In the genomic region with DNA sequence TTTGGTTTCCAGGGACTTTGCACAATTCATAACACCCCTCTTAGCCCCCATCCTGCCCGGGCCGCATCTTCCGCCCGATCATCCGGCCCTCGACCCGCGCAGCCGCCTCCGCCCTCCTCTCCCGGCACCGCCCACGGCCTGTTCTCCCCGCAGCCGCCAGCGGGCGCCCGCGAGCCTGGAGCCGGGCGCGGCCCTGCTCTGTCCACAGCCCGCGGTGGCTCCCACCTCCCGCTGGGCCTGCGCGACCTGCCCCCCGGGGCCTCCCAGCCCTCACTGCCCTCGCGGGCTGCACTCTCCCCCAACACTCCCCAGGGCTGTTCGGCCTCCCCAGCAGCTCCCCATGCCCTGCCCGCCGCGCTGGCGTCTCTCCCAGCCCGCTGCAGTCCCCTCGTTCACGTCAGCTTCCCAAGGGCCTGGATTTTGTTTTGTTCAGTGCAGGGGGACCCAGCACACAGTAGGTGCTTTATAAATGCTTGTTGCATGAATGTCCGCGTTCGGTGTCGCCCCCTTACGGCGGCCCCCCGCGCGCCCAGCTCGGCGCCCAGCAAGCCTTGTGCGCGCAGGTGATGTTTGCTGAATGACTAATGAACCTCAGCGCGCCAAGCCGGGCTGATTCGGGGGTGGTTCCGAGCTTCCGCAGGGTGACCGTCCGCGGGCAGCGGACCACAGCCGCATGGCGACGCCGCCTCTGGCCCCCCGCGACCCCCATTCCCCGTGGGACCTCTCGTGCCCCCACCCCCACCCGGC, we compare ENCODE assay signal across 8 cellular contexts. TPM values are rescaled to one million over a fixed set of nuclear protein-coding genes. Genes with fewer than 3 reads are reported as not detected.
DNase-seq lines count a peak whose midpoint lies in the region; ATAC-seq and TF ChIP-seq lines count a peak whose summit lies in the region.

No MANE protein-coding gene starts in this region.

- H3K9me3 ChIP-seq in osteoblast (ENCODE audit: low read depth, low read length) (no peaks in the 10 kb centered on the region), thymus (ENCODE audit: control insufficient read depth) (no peaks in the 10 kb centered on the region)

- H3K79me2 ChIP-seq in ACC112 (ENCODE audit: control insufficient read depth, insufficient read depth, low read length, unreplicated experiment) (peaks cover 11% of the 10 kb centered on the region), osteoblast (ENCODE audit: insufficient read depth, low read length) (peaks cover 17% of the 10 kb centered on the region)

- H3K4me3 ChIP-seq in ACC112 (ENCODE audit: low read depth, low read length), result peak overlapping the region; percentile 29; the same call in 1 of the 2 replicates
- peak overlapping the region; percentile 33 for H3K4me3 ChIP-seq in osteoblast (ENCODE audit: insufficient read depth, low read length)
- peak overlapping the region; percentile 48 for H3K4me3 ChIP-seq in thymus (ENCODE audit: low read length)

- H3K27me3 ChIP-seq in ACC112 (ENCODE audit: insufficient read depth, low read length) (peaks cover 31% of the 10 kb centered on the region), osteoblast (ENCODE audit: insufficient read depth, low read length) (peaks cover 45% of the 10 kb centered on the region), thymus (ENCODE audit: control insufficient read depth, insufficient read depth) (peaks cover 53% of the 10 kb centered on the region)

- H3K4me2 ChIP-seq in osteoblast (ENCODE audit: insufficient read depth, low read length), result peak overlapping the region; percentile 55

- TF ChIP-seq CTCF in RWPE1 (conservative IDR thresholded peaks at IDR 0.05; ENCODE audit: low read depth) (peak; percentile 98), osteoblast (IDR thresholded peaks at IDR 0.05; ENCODE audit: extremely low read depth, low read depth, low read length) (peak; percentile 72)

- H3K27ac ChIP-seq in ACC112 (ENCODE audit: low read depth, low read length) (no peak overlapping the region), RWPE1 (peak overlapping the region; percentile 82), osteoblast (ENCODE audit: low read depth, low read length) (no peak overlapping the region), thymus (ENCODE audit: low read depth) (no peak overlapping the region)

- peaks cover 14% of the 10 kb centered on the region; the same call in 1 of the 2 replicates for H3K36me3 ChIP-seq in ACC112 (ENCODE audit: insufficient read depth, low read length)
- peaks cover 30% of the 10 kb centered on the region for H3K36me3 ChIP-seq in osteoblast (ENCODE audit: insufficient read depth, low read length)
- peaks cover 17% of the 10 kb centered on the region for H3K36me3 ChIP-seq in thymus (ENCODE audit: control insufficient read depth, insufficient read depth)

- peak; percentile 62 for ATAC-seq in GM18517 (IDR thresholded peaks at IDR 0.05; ENCODE audit: unreplicated experiment)

- peaks cover 53% of the 10 kb centered on the region for H4K20me1 ChIP-seq in osteoblast (ENCODE audit: insufficient read depth, low read length)

- POLR2A ChIA-PET in RWPE1 (lab: Yijun Ruan, JAX; ENCODE audit: low non-redundant PET), result no interaction called here

- CTCF ChIA-PET in RWPE1 (lab: Yijun Ruan, JAX), result interaction anchor here (0.6 to 1.9 kb wide), 12 partner anchors 8 to 1353 kb away, joined by 3 to 11 read pairs (median 4); no protein-coding TSS in a partner anchor

- WGBS in thymus, result 4% methylated on average over 70 of the region's 70 CpGs

- no peak overlapping the region for H2AFZ ChIP-seq in ACC112 (ENCODE audit: low read length, unreplicated experiment)
- no peak overlapping the region for H2AFZ ChIP-seq in osteoblast (ENCODE audit: low read length)

- peak; percentile 73 for DNase-seq in HT1080 (ENCODE audit: low read depth)
- peak; percentile 71 for DNase-seq in RWPE1 (ENCODE audit: low spot score)
- peak; percentile 81 for DNase-seq in activated naive CD4-positive, alpha-beta T cell treated with Interleukin-2 at 50 U/mL for 16 hours
- peak; percentile 74 for DNase-seq in glomerular visceral epithelial cell (ENCODE audit: extremely low spot score)
- DNase-seq in osteoblast (ENCODE audit: insufficient read length, low spot score, missing footprints), result peak; percentile 100

- peaks cover 2% of the 10 kb centered on the region for H3K4me1 ChIP-seq in ACC112 (ENCODE audit: control insufficient read depth, insufficient read depth, low read length, unreplicated experiment)
- peaks cover 3% of the 10 kb centered on the region for H3K4me1 ChIP-seq in osteoblast (ENCODE audit: insufficient read depth, low read length)
- no peaks in the 10 kb centered on the region for H3K4me1 ChIP-seq in thymus (ENCODE audit: control insufficient read depth, insufficient read depth, low read length)

RNA-seq across cellular contexts. Expression of gene APC2, which starts 4.6 kb away (rescaled TPM):
- total RNA-seq in HT1080 (2014; rRNA removed; shearing (Covaris generic)), result 0.53 and 0.63 TPM in 2 replicates
- 0.03 and 0.06 TPM in 2 replicates for polyA plus RNA-seq in HT1080 (2015; cell fraction: cytosol; rRNA removed)
- polyA plus RNA-seq in HT1080 (2015; cell fraction: nucleus; rRNA removed), result 0.36 and 0.69 TPM in 2 replicates
- 0.29 and 0.36 TPM in 2 replicates for total RNA-seq in osteoblast
- polyA plus RNA-seq in thymus, result 0.11 TPM

RNA-seq across cellular contexts. Expression of gene RPS15, which starts 7.2 kb away (rescaled TPM):
- 1,915 and 2,084 TPM in 2 replicates for total RNA-seq in HT1080 (2014; rRNA removed; shearing (Covaris generic))
- 3,318 and 4,982 TPM in 2 replicates for polyA plus RNA-seq in HT1080 (2015; cell fraction: cytosol; rRNA removed)
- polyA plus RNA-seq in HT1080 (2015; cell fraction: nucleus; rRNA removed), result 1,116 and 1,557 TPM in 2 replicates
- total RNA-seq in osteoblast, result 304 and 318 TPM in 2 replicates
- polyA plus RNA-seq in thymus, result 3,095 TPM

RNA-seq across cellular contexts. Expression of gene C19orf25, which starts 33.7 kb away (rescaled TPM):
- total RNA-seq in HT1080 (2014; rRNA removed; shearing (Covaris generic)), result 72.5 and 73.2 TPM in 2 replicates
- polyA plus RNA-seq in HT1080 (2015; cell fraction: cytosol; rRNA removed), result 64.6 and 66.3 TPM in 2 replicates
- 40.4 and 44.1 TPM in 2 replicates for polyA plus RNA-seq in HT1080 (2015; cell fraction: nucleus; rRNA removed)
- 28.9 and 30.0 TPM in 2 replicates for total RNA-seq in osteoblast
- polyA plus RNA-seq in thymus, result 38.1 TPM

RNA-seq across cellular contexts. Expression of gene DAZAP1, which starts 38.0 kb away (rescaled TPM):
- 158 and 183 TPM in 2 replicates for total RNA-seq in HT1080 (2014; rRNA removed; shearing (Covaris generic))
- 144 and 151 TPM in 2 replicates for polyA plus RNA-seq in HT1080 (2015; cell fraction: cytosol; rRNA removed)
- 203 and 228 TPM in 2 replicates for polyA plus RNA-seq in HT1080 (2015; cell fraction: nucleus; rRNA removed)
- 40.9 and 44.5 TPM in 2 replicates for total RNA-seq in osteoblast
- polyA plus RNA-seq in thymus, result 112 TPM

RNA-seq across cellular contexts. Expression of gene GAMT, which starts 44.0 kb away (rescaled TPM):
- total RNA-seq in HT1080 (2014; rRNA removed; shearing (Covaris generic)), result 53.9 and 58.5 TPM in 2 replicates
- 43.7 and 51.8 TPM in 2 replicates for polyA plus RNA-seq in HT1080 (2015; cell fraction: cytosol; rRNA removed)
- polyA plus RNA-seq in HT1080 (2015; cell fraction: nucleus; rRNA removed), result 24.2 and 26.7 TPM in 2 replicates
- total RNA-seq in osteoblast, result 25.0 and 29.2 TPM in 2 replicates
- 19.1 TPM for polyA plus RNA-seq in thymus
